In the genomic region with DNA sequence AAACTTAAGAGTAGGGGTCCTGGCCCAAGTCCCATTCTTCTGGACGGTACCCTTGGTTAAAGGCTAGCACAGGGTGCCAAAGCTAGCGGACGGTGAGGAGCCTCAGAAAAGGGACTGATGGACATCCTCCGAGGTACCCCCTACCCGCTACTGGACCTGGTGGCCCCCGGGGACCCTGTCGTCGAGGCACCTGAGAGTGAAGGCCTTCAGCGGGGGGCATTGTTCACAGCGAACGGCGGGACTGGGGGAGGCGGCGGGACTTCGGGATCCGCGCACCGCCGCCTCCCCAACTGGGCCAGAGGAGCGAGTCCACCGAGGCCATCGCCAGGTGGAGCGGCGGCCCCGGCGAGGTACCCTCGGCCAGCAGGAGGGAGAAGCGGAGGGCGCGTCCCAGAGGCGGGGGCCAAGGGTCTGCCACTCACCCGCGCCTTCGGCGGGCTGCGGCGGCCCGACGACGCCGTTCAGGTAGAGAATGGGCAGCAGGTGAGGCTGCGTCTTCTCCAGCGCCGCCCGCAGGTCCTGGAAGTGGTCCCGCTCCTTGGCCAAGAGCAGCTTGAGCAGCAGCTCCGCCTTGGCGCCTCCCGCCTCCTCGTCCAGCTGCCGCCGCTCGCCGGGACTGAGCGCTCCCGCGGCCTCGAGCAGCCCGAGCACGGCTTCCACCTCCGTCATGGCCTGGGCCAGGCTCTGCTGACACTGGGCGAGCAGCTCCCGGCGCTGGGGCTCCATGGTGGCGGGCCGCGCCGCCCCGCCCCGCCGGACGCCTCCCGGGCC, we compare ENCODE assay signal across 1 cellular context.
A peak's percentile ranks its signal among the peaks of the same experiment; 100 is the strongest.
TF ChIP-seq lines count a peak whose summit lies in the region.

No MANE protein-coding gene starts in this region.

TF ChIP-seq in WTC11, 78 proteins besides CTCF, POLR2A, EP300 and RAD21 (continued from another document):
- no peak for TF ChIP-seq PRRX2 (CRISPR knock-in tag; IDR thresholded peaks at IDR 0.05)
- TF ChIP-seq, protein P1, sequence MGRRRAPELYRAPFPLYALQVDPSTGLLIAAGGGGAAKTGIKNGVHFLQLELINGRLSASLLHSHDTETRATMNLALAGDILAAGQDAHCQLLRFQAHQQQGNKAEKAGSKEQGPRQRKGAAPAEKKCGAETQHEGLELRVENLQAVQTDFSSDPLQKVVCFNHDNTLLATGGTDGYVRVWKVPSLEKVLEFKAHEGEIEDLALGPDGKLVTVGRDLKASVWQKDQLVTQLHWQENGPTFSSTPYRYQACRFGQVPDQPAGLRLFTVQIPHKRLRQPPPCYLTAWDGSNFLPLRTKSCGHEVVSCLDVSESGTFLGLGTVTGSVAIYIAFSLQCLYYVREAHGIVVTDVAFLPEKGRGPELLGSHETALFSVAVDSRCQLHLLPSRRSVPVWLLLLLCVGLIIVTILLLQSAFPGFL (CRISPR knock-in tag; IDR thresholded peaks at IDR 0.05; ENCODE audit: borderline replicate concordance), result no peak
- TF ChIP-seq CBFB (CRISPR knock-in tag; IDR thresholded peaks at IDR 0.05; ENCODE audit: low read depth), result no peak
- no peak for TF ChIP-seq EMX1 (CRISPR knock-in tag; IDR thresholded peaks at IDR 0.05)
- TF ChIP-seq FOXK1 (CRISPR knock-in tag; IDR thresholded peaks at IDR 0.05), result no peak
- TF ChIP-seq ZNF512 (CRISPR knock-in tag; IDR thresholded peaks at IDR 0.05; ENCODE audit: borderline replicate concordance), result no peak
- TF ChIP-seq ZNF317 (CRISPR knock-in tag; IDR thresholded peaks at IDR 0.05; ENCODE audit: borderline replicate concordance, low read depth), result 0 out of 2 replicates have a peak, but pooled peaks have one; percentile 45
- TF ChIP-seq, protein P2, sequence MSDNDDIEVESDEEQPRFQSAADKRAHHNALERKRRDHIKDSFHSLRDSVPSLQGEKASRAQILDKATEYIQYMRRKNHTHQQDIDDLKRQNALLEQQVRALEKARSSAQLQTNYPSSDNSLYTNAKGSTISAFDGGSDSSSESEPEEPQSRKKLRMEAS (CRISPR knock-in tag; IDR thresholded peaks at IDR 0.05), result peak; percentile 50; the same call in 1 of the 2 replicates
- TF ChIP-seq ATF6 (CRISPR knock-in tag; IDR thresholded peaks at IDR 0.05), result no peak
- TF ChIP-seq ATF3 (CRISPR knock-in tag; conservative IDR thresholded peaks at IDR 0.05), result no peak
- 0 out of 2 replicates have a peak, but pooled peaks have one; percentile 54 for TF ChIP-seq ZNF232 (CRISPR knock-in tag; IDR thresholded peaks at IDR 0.05)
- TF ChIP-seq FOXP1 (CRISPR knock-in tag; IDR thresholded peaks at IDR 0.05; ENCODE audit: borderline replicate concordance), result no peak; the same call in 1 of the 2 replicates
- TF ChIP-seq RORB (CRISPR knock-in tag; IDR thresholded peaks at IDR 0.05), result no peak
- TF ChIP-seq, protein P3, sequence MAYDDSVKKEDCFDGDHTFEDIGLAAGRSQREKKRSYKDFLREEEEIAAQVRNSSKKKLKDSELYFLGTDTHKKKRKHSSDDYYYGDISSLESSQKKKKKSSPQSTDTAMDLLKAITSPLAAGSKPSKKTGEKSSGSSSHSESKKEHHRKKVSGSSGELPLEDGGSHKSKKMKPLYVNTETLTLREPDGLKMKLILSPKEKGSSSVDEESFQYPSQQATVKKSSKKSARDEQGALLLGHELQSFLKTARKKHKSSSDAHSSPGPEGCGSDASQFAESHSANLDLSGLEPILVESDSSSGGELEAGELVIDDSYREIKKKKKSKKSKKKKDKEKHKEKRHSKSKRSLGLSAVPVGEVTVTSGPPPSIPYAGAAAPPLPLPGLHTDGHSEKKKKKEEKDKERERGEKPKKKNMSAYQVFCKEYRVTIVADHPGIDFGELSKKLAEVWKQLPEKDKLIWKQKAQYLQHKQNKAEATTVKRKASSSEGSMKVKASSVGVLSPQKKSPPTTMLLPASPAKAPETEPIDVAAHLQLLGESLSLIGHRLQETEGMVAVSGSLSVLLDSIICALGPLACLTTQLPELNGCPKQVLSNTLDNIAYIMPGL (CRISPR knock-in tag; IDR thresholded peaks at IDR 0.05), result peak; percentile 95
- TF ChIP-seq TEAD4 (CRISPR knock-in tag; IDR thresholded peaks at IDR 0.05), result no peak
- 0 out of 2 replicates have a peak, but pooled peaks have one; percentile 9 for TF ChIP-seq SP1 (CRISPR knock-in tag; conservative IDR thresholded peaks at IDR 0.05)
- TF ChIP-seq, protein P4, sequence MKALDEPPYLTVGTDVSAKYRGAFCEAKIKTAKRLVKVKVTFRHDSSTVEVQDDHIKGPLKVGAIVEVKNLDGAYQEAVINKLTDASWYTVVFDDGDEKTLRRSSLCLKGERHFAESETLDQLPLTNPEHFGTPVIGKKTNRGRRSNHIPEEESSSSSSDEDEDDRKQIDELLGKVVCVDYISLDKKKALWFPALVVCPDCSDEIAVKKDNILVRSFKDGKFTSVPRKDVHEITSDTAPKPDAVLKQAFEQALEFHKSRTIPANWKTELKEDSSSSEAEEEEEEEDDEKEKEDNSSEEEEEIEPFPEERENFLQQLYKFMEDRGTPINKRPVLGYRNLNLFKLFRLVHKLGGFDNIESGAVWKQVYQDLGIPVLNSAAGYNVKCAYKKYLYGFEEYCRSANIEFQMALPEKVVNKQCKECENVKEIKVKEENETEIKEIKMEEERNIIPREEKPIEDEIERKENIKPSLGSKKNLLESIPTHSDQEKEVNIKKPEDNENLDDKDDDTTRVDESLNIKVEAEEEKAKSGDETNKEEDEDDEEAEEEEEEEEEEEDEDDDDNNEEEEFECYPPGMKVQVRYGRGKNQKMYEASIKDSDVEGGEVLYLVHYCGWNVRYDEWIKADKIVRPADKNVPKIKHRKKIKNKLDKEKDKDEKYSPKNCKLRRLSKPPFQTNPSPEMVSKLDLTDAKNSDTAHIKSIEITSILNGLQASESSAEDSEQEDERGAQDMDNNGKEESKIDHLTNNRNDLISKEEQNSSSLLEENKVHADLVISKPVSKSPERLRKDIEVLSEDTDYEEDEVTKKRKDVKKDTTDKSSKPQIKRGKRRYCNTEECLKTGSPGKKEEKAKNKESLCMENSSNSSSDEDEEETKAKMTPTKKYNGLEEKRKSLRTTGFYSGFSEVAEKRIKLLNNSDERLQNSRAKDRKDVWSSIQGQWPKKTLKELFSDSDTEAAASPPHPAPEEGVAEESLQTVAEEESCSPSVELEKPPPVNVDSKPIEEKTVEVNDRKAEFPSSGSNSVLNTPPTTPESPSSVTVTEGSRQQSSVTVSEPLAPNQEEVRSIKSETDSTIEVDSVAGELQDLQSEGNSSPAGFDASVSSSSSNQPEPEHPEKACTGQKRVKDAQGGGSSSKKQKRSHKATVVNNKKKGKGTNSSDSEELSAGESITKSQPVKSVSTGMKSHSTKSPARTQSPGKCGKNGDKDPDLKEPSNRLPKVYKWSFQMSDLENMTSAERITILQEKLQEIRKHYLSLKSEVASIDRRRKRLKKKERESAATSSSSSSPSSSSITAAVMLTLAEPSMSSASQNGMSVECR (CRISPR knock-in tag; IDR thresholded peaks at IDR 0.05; ENCODE audit: borderline replicate concordance), result 0 out of 2 replicates have a peak, but pooled peaks have one; percentile 37
- no peak for TF ChIP-seq OVOL2 (CRISPR knock-in tag; IDR thresholded peaks at IDR 0.05; ENCODE audit: borderline replicate concordance)
- TF ChIP-seq, protein P5, sequence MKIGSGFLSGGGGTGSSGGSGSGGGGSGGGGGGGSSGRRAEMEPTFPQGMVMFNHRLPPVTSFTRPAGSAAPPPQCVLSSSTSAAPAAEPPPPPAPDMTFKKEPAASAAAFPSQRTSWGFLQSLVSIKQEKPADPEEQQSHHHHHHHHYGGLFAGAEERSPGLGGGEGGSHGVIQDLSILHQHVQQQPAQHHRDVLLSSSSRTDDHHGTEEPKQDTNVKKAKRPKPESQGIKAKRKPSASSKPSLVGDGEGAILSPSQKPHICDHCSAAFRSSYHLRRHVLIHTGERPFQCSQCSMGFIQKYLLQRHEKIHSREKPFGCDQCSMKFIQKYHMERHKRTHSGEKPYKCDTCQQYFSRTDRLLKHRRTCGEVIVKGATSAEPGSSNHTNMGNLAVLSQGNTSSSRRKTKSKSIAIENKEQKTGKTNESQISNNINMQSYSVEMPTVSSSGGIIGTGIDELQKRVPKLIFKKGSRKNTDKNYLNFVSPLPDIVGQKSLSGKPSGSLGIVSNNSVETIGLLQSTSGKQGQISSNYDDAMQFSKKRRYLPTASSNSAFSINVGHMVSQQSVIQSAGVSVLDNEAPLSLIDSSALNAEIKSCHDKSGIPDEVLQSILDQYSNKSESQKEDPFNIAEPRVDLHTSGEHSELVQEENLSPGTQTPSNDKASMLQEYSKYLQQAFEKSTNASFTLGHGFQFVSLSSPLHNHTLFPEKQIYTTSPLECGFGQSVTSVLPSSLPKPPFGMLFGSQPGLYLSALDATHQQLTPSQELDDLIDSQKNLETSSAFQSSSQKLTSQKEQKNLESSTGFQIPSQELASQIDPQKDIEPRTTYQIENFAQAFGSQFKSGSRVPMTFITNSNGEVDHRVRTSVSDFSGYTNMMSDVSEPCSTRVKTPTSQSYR (CRISPR knock-in tag; IDR thresholded peaks at IDR 0.05), result no peak
- no peak; the same call in 1 of the 2 replicates for TF ChIP-seq ZNF121 (CRISPR knock-in tag; IDR thresholded peaks at IDR 0.05)
- TF ChIP-seq, protein P6, sequence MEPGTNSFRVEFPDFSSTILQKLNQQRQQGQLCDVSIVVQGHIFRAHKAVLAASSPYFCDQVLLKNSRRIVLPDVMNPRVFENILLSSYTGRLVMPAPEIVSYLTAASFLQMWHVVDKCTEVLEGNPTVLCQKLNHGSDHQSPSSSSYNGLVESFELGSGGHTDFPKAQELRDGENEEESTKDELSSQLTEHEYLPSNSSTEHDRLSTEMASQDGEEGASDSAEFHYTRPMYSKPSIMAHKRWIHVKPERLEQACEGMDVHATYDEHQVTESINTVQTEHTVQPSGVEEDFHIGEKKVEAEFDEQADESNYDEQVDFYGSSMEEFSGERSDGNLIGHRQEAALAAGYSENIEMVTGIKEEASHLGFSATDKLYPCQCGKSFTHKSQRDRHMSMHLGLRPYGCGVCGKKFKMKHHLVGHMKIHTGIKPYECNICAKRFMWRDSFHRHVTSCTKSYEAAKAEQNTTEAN (CRISPR knock-in tag; IDR thresholded peaks at IDR 0.05), result no peak
- TF ChIP-seq, protein P7, sequence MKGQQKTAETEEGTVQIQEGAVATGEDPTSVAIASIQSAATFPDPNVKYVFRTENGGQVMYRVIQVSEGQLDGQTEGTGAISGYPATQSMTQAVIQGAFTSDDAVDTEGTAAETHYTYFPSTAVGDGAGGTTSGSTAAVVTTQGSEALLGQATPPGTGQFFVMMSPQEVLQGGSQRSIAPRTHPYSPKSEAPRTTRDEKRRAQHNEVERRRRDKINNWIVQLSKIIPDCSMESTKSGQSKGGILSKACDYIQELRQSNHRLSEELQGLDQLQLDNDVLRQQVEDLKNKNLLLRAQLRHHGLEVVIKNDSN (CRISPR knock-in tag; IDR thresholded peaks at IDR 0.05), result peak; percentile 11; the same call in 1 of the 2 replicates
